ENCODE assay signal across 1 cellular context in genomic region chr14:99320621-99321235, GRCh38.
TF ChIP-seq lines count a peak whose summit lies in the region.

No MANE protein-coding gene starts in this region.

TF ChIP-seq in HepG2, 621 proteins besides CTCF, POLR2A, EP300 and RAD21 (continued from another document and continues in another):
- TF ChIP-seq MYPOP (CRISPR knock-in tag; IDR thresholded peaks at IDR 0.05): no peak
- no peak for TF ChIP-seq ZIK1 (CRISPR knock-in tag; IDR thresholded peaks at IDR 0.05; ENCODE audit: borderline replicate concordance, low read depth)
- peak; percentile 44; the same call in 1 of the 2 replicates for TF ChIP-seq BCL6 (CRISPR knock-in tag; IDR thresholded peaks at IDR 0.05)
- TF ChIP-seq GATAD2A (CRISPR knock-in tag; IDR thresholded peaks at IDR 0.05): 0 out of 2 replicates have a peak, but pooled peaks have one; percentile 18
- no peak for TF ChIP-seq ATF6 (CRISPR knock-in tag; conservative IDR thresholded peaks at IDR 0.05)
- no peak for TF ChIP-seq ZNF362 (CRISPR knock-in tag; IDR thresholded peaks at IDR 0.05; ENCODE audit: borderline replicate concordance)
- TF ChIP-seq PRPF4 (IDR thresholded peaks at IDR 0.05; ENCODE audit: low read depth, low read length, poor library complexity, severe bottlenecking): no peak
- no peak for TF ChIP-seq KLF6 (CRISPR knock-in tag; IDR thresholded peaks at IDR 0.05)
- no peak for TF ChIP-seq IRF9 (CRISPR knock-in tag; IDR thresholded peaks at IDR 0.05; ENCODE audit: borderline replicate concordance)
- TF ChIP-seq ZNF740 (CRISPR knock-in tag; IDR thresholded peaks at IDR 0.05): no peak
- no peak for TF ChIP-seq MTF2 (CRISPR knock-in tag; IDR thresholded peaks at IDR 0.05; ENCODE audit: borderline replicate concordance)
- TF ChIP-seq ZNF30 (CRISPR knock-in tag; IDR thresholded peaks at IDR 0.05): no peak
- TF ChIP-seq JARID2 (CRISPR knock-in tag; IDR thresholded peaks at IDR 0.05; ENCODE audit: insufficient replicate concordance): no peak
- no peak for TF ChIP-seq ZNF232 (CRISPR knock-in tag; IDR thresholded peaks at IDR 0.05; ENCODE audit: borderline replicate concordance)
- no peak for TF ChIP-seq TIGD3 (CRISPR knock-in tag; IDR thresholded peaks at IDR 0.05; ENCODE audit: borderline replicate concordance)
- TF ChIP-seq AKAP8 (CRISPR knock-in tag; IDR thresholded peaks at IDR 0.05): no peak
- TF ChIP-seq ZFX (CRISPR knock-in tag; IDR thresholded peaks at IDR 0.05; ENCODE audit: low read depth): no peak
- TF ChIP-seq STAT5B (CRISPR knock-in tag; IDR thresholded peaks at IDR 0.05): no peak
- TF ChIP-seq ZNF790 (CRISPR knock-in tag; IDR thresholded peaks at IDR 0.05; ENCODE audit: borderline replicate concordance): no peak
- no peak for TF ChIP-seq HIVEP1 (CRISPR knock-in tag; IDR thresholded peaks at IDR 0.05)
- no peak for TF ChIP-seq PPARG (CRISPR knock-in tag; conservative IDR thresholded peaks at IDR 0.05)
- TF ChIP-seq CREM (IDR thresholded peaks at IDR 0.05): 0 out of 2 replicates have a peak, but pooled peaks have one; percentile 13
- TF ChIP-seq CREM (CRISPR knock-in tag; IDR thresholded peaks at IDR 0.05): no peak
- no peak for TF ChIP-seq PRDM15 (CRISPR knock-in tag; IDR thresholded peaks at IDR 0.05)
- no peak for TF ChIP-seq GTF3A (CRISPR knock-in tag; conservative IDR thresholded peaks at IDR 0.05)
- no peak for TF ChIP-seq ZNF34 (CRISPR knock-in tag; IDR thresholded peaks at IDR 0.05; ENCODE audit: borderline replicate concordance)
- no peak for TF ChIP-seq ZNF567 (CRISPR knock-in tag; IDR thresholded peaks at IDR 0.05; ENCODE audit: borderline replicate concordance)
- TF ChIP-seq HNF4A (CRISPR knock-in tag; IDR thresholded peaks at IDR 0.05): peak; percentile 72
- TF ChIP-seq SETDB1 (CRISPR knock-in tag; IDR thresholded peaks at IDR 0.05; ENCODE audit: borderline replicate concordance): no peak
- no peak for TF ChIP-seq ZNF724P (CRISPR knock-in tag; IDR thresholded peaks at IDR 0.05; ENCODE audit: borderline replicate concordance)
- 0 out of 2 replicates have a peak, but pooled peaks have one; percentile 21 for TF ChIP-seq ZMYM4 (CRISPR knock-in tag; IDR thresholded peaks at IDR 0.05)
- TF ChIP-seq ZNF597 (CRISPR knock-in tag; IDR thresholded peaks at IDR 0.05): no peak
- TF ChIP-seq TRAFD1 (CRISPR knock-in tag; IDR thresholded peaks at IDR 0.05; ENCODE audit: borderline replicate concordance): no peak
- no peak for TF ChIP-seq TRIM24 (CRISPR knock-in tag; IDR thresholded peaks at IDR 0.05)
- no peak for TF ChIP-seq JUND (CRISPR knock-in tag; IDR thresholded peaks at IDR 0.05)
- TF ChIP-seq ZNF557 (CRISPR knock-in tag; IDR thresholded peaks at IDR 0.05): no peak
- TF ChIP-seq ZMAT5 (CRISPR knock-in tag; IDR thresholded peaks at IDR 0.05; ENCODE audit: borderline replicate concordance, low read depth): no peak
- no peak for TF ChIP-seq CBX1 (IDR thresholded peaks at IDR 0.05; ENCODE audit: low read depth)
- no peak for TF ChIP-seq ZNF382 (CRISPR knock-in tag; IDR thresholded peaks at IDR 0.05; ENCODE audit: borderline replicate concordance)
- no peak for TF ChIP-seq ZNF775 (CRISPR knock-in tag; IDR thresholded peaks at IDR 0.05; ENCODE audit: borderline replicate concordance)
- no peak for TF ChIP-seq HINFP (CRISPR knock-in tag; IDR thresholded peaks at IDR 0.05; ENCODE audit: low read depth)
- TF ChIP-seq NR2F6 (IDR thresholded peaks at IDR 0.05): peak; percentile 29; the same call in 1 of the 2 replicates
- peak; percentile 27; the same call in 1 of the 2 replicates for TF ChIP-seq NR2F6 (CRISPR knock-in tag; IDR thresholded peaks at IDR 0.05)
- no peak for TF ChIP-seq NR2F2 (IDR thresholded peaks at IDR 0.05; ENCODE audit: borderline replicate concordance, low read depth)
